Comparison of ENCODE assay signal across 21 cellular contexts in the genomic region with DNA sequence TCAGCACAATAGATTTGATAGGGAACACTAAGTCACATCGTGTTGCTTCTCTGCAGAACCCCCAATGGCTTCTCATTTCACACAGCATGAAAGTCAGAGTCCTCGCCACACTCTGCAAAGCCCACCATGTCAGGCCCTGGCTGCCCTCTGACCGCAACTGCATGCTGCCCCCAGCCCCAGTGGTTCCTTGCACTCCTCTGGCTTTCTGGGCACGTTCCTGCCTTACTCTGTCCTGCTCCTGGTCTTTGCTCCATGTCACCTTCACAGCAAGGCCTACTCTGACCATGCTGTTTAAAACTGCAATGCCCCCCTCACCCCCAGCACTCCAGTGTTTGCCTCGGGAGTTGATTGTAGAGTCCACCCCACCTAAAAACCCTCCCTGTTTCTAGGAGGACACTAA.
DNase-seq lines count a peak whose midpoint lies in the region; ATAC-seq and TF ChIP-seq lines count a peak whose summit lies in the region.
"Had no signal": no experiment of that assay in that cellular context is flagged by ENCODE, and none has a peak within 500 bp of the region (broad histone marks: within the 10 kb centered on the region; RNA-seq: fewer than 3 reads in every experiment).

No MANE protein-coding gene starts in this region.

- ATAC-seq in GM21825 (IDR thresholded peaks at IDR 0.05; ENCODE audit: unreplicated experiment) (no peak), GM19395 (IDR thresholded peaks at IDR 0.05; ENCODE audit: unreplicated experiment) (no peak)
- ATAC-seq: HepG2 had no signal

- H3K27me3 ChIP-seq in WERI-Rb-1 (ENCODE audit: insufficient read depth, low read depth, severe bottlenecking), result no peaks in the 10 kb centered on the region

- no peak for TF ChIP-seq CTCF in WERI-Rb-1 (IDR thresholded peaks at IDR 0.05; ENCODE audit: low read depth, low read length)
- TF ChIP-seq CTCF in neural crest cell (conservative IDR thresholded peaks at IDR 0.05), result no peak
- no peak for TF ChIP-seq CTCF in type B pancreatic cell (conservative IDR thresholded peaks at IDR 0.05)

- H3K4me1 Mint-ChIP-seq in neural crest cell (peaks cover 11% of the 10 kb centered on the region), type B pancreatic cell (ENCODE audit: unreplicated experiment) (no peaks in the 10 kb centered on the region)
- H3K4me1 Mint-ChIP-seq: CD4-positive, alpha-beta memory T cell had no signal

- peak overlapping the region; percentile 62 for H3K27ac ChIP-seq in WERI-Rb-1
- H3K27ac ChIP-seq: SK-N-MC had no signal

- H3K36me3 Mint-ChIP-seq in neural crest cell (ENCODE audit: low read depth), result peaks cover 25% of the 10 kb centered on the region
- peaks cover 34% of the 10 kb centered on the region for H3K36me3 Mint-ChIP-seq in type B pancreatic cell
- H3K36me3 Mint-ChIP-seq: CD4-positive, alpha-beta memory T cell had no signal

- peaks cover 3% of the 10 kb centered on the region for H3K9me3 ChIP-seq in WERI-Rb-1 (ENCODE audit: severe bottlenecking)
- H3K9me3 ChIP-seq: A549 had no signal

- H3K27me3 Mint-ChIP-seq in neural crest cell (ENCODE audit: low read depth) (no peaks in the 10 kb centered on the region), type B pancreatic cell (no peaks in the 10 kb centered on the region)

- peaks cover 58% of the 10 kb centered on the region for H3K36me3 ChIP-seq in WERI-Rb-1

- DNase-seq in WERI-Rb-1, result no peak
- peak; percentile 18 for DNase-seq in islet precursor cell
- no peak for DNase-seq in neural crest cell (ENCODE audit: low read depth, low spot score)
- peak; percentile 54 for DNase-seq in type B pancreatic cell (ENCODE audit: extremely low spot score, unreplicated experiment)
- no peak for DNase-seq in activated CD4-positive, alpha-beta T cell treated with anti-CD3 and anti-CD28 coated beads, Interleukin-2, amount 50 U/mL, for 1 hour
- no peak for DNase-seq in kidney glomerular epithelial cell (lab: John Stamatoyannopoulos, UW)
- DNase-seq: C1 segment of cervical spinal cord; CD4-positive, alpha-beta memory T cell; COR-L47; Kasumi-1; NCI-H1092 treated with DMSO at 0.1 percent for 48 hours; NCI-H1436; NCI-H187; NCI-H2081 treated with DMSO at 0.1 percent for 48 hours; NCI-H774; SIG-M5 had no signal

- H3K4me3 ChIP-seq in WERI-Rb-1 (ENCODE audit: low read depth, low read length), result no peak overlapping the region
- H3K4me3 ChIP-seq: A549, SK-N-MC had no signal

- H3K9me3 Mint-ChIP-seq in neural crest cell (no peaks in the 10 kb centered on the region), type B pancreatic cell (no peaks in the 10 kb centered on the region)

- no peak overlapping the region for H3K4me3 Mint-ChIP-seq in neural crest cell
- H3K4me3 Mint-ChIP-seq in type B pancreatic cell, result no peak overlapping the region
- H3K4me3 Mint-ChIP-seq: CD4-positive, alpha-beta memory T cell had no signal

- H3K27ac Mint-ChIP-seq in neural crest cell (ENCODE audit: unreplicated experiment) (peak overlapping the region; percentile 89), type B pancreatic cell (no peak overlapping the region)
- H3K27ac Mint-ChIP-seq: CD4-positive, alpha-beta memory T cell had no signal

Comparison
In these comparisons a context has a peak if more than half of its experiments do, and no peak if none do; other contexts are left out.
1. DNase-seq: peak in islet precursor cell (single experiment) and type B pancreatic cell (single experiment); none in WERI-Rb-1 (single experiment), neural crest cell (single experiment), activated CD4-positive, alpha-beta T cell treated with anti-CD3 and anti-CD28 coated beads, Interleukin-2, amount 50 U/mL, for 1 hour (single experiment) and kidney glomerular epithelial cell (single experiment).